Comparison of ENCODE assay signal across 7 cellular contexts in the genomic region with DNA sequence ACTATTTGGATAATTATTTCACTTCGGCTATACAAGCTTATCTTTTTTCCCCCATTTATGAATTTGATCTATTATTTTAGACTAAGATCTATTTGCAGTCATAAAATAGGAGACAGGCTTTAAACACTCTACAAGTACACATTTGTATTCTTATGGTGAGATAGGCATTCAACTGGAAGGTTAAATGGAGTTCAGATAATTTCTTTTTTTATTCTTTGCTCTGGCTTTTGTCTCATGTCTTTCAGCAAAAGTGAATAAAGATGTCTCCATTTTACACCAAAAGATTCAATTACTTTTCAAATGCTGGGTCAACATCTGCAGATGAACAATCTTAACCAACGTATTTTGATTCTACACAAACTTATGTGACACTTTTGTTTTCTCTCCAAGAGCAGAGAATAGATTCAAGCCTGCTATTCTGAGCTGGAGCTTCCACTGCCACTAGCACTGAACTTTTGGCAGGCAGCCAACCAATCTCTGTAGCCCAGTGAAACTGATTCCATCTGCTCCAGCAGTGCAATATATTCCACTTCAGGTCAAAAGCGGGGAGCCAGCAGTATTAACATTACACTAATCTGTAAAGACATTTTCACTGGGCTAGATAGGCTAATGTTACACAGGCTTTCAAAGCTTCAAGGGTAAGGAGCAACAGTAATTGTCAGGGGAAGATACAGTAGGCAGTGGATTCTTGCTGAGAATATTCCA.
A peak's percentile ranks its signal among the peaks of the same experiment; 100 is the strongest.
DNase-seq lines count a peak whose midpoint lies in the region; ATAC-seq and TF ChIP-seq lines count a peak whose summit lies in the region.

No MANE protein-coding gene starts in this region.

- TF ChIP-seq CTCF in glutamatergic neuron (IDR thresholded peaks at IDR 0.05; ENCODE audit: partially characterized antibody, unreplicated experiment): no peak
- no peak for TF ChIP-seq CTCF in CD14-positive monocyte (IDR thresholded peaks at IDR 0.05)

- DNase-seq in LHCN-M2 (ENCODE audit: low read depth): peak; percentile 64
- DNase-seq in SK-MEL-5 (ENCODE audit: low read depth, low spot score): peak; percentile 65
- DNase-seq in glutamatergic neuron: peak; percentile 83
- DNase-seq in renal cortical epithelial cell (ENCODE audit: low read depth): peak; percentile 52
- DNase-seq in stimulated activated naive CD8-positive, alpha-beta T cell treated with anti-CD3 and anti-CD28 coated beads, Interleukin-15, amount 100 ng/mL, for 72 hours: no peak
- DNase-seq in CD14-positive monocyte (ENCODE audit: low spot score): no peak
- no peak for DNase-seq in activated T-cell treated with anti-CD3 and anti-CD28 coated beads, Interleukin-2, amount 50 U/mL, for 1 hour

- peak overlapping the region; percentile 87 for H3K27ac Mint-ChIP-seq in glutamatergic neuron (ENCODE audit: unreplicated experiment)
- no peak overlapping the region for H3K27ac Mint-ChIP-seq in stimulated activated naive CD8-positive, alpha-beta T cell treated with anti-CD3 and anti-CD28 coated beads, Interleukin-15, amount 100 ng/mL, for 72 hours
- no peak overlapping the region for H3K27ac Mint-ChIP-seq in CD14-positive monocyte

- intact Hi-C loops in CD14-positive monocyte (cut with micrococcal nuclease): no loop called here

- H3K9me3 Mint-ChIP-seq in glutamatergic neuron (ENCODE audit: unreplicated experiment) (peaks cover 8% of the 10 kb centered on the region), CD14-positive monocyte (no peaks in the 10 kb centered on the region)
- H3K9me3 Mint-ChIP-seq in stimulated activated naive CD8-positive, alpha-beta T cell treated with anti-CD3 and anti-CD28 coated beads, Interleukin-15, amount 100 ng/mL, for 72 hours: no peaks in the 10 kb centered on the region

- H3K27me3 Mint-ChIP-seq in glutamatergic neuron (ENCODE audit: unreplicated experiment) (peaks cover 4% of the 10 kb centered on the region), CD14-positive monocyte (ENCODE audit: low read depth in 3 of 3) (peaks cover 0 to 10% (median 4%) of the 10 kb centered on the region in 3 donors)
- H3K27me3 Mint-ChIP-seq in stimulated activated naive CD8-positive, alpha-beta T cell treated with anti-CD3 and anti-CD28 coated beads, Interleukin-15, amount 100 ng/mL, for 72 hours: no peaks in the 10 kb centered on the region

- H3K4me1 Mint-ChIP-seq in glutamatergic neuron (ENCODE audit: low read depth, unreplicated experiment) (peaks cover 77% of the 10 kb centered on the region), CD14-positive monocyte (peaks cover 10% of the 10 kb centered on the region)
- H3K4me1 Mint-ChIP-seq in stimulated activated naive CD8-positive, alpha-beta T cell treated with anti-CD3 and anti-CD28 coated beads, Interleukin-15, amount 100 ng/mL, for 72 hours: no peaks in the 10 kb centered on the region

- H3K4me3 Mint-ChIP-seq in glutamatergic neuron (ENCODE audit: unreplicated experiment) (peak overlapping the region; percentile 76), CD14-positive monocyte (no peak overlapping the region)
- no peak overlapping the region for H3K4me3 Mint-ChIP-seq in stimulated activated naive CD8-positive, alpha-beta T cell treated with anti-CD3 and anti-CD28 coated beads, Interleukin-15, amount 100 ng/mL, for 72 hours

- in situ Hi-C loops in SK-MEL-5 (cut with HindIII; ENCODE audit: low pct_unique_long_range_greater_than_20kb, low sequenced_read_pairs): no loop called here

- no peak for ATAC-seq in stimulated activated naive CD8-positive, alpha-beta T cell treated with anti-CD3 and anti-CD28 coated beads, Interleukin-15, amount 100 ng/mL, for 72 hours

- H3K36me3 Mint-ChIP-seq in glutamatergic neuron (ENCODE audit: unreplicated experiment) (no peaks in the 10 kb centered on the region), CD14-positive monocyte (no peaks in the 10 kb centered on the region)

Comparison
In these comparisons a context has a peak if more than half of its experiments do, and no peak if none do; other contexts are left out.
1. DNase-seq: peak in LHCN-M2 (single experiment), SK-MEL-5 (single experiment), glutamatergic neuron (single experiment) and renal cortical epithelial cell (single experiment); none in stimulated activated naive CD8-positive, alpha-beta T cell treated with anti-CD3 and anti-CD28 coated beads, Interleukin-15, amount 100 ng/mL, for 72 hours (0 of 2), CD14-positive monocyte (single experiment) and activated T-cell treated with anti-CD3 and anti-CD28 coated beads, Interleukin-2, amount 50 U/mL, for 1 hour (single experiment).